ENCODE assay signal across 1 cellular context in genomic region chr1:116431870-116432500, GRCh38.
TF ChIP-seq lines count a peak whose summit lies in the region.

No MANE protein-coding gene starts in this region.

TF ChIP-seq in K562, 482 proteins besides CTCF, POLR2A, EP300 and RAD21 (continued from another document):
- TF ChIP-seq ZBTB34 (CRISPR knock-in tag; IDR thresholded peaks at IDR 0.05) = no peak
- TF ChIP-seq PTRF (tag; IDR thresholded peaks at IDR 0.05) = no peak
- no peak for TF ChIP-seq GMEB1 (CRISPR knock-in tag; IDR thresholded peaks at IDR 0.05)
- TF ChIP-seq THAP12 (CRISPR knock-in tag; IDR thresholded peaks at IDR 0.05) = no peak
- no peak for TF ChIP-seq RBM17 (IDR thresholded peaks at IDR 0.05; ENCODE audit: borderline replicate concordance, low read depth, low read length)
- TF ChIP-seq ZNF311 (CRISPR knock-in tag; IDR thresholded peaks at IDR 0.05) = no peak
- TF ChIP-seq KAT7 (CRISPR knock-in tag; IDR thresholded peaks at IDR 0.05; ENCODE audit: borderline replicate concordance) = no peak
- TF ChIP-seq ZBTB40 (IDR thresholded peaks at IDR 0.05) = no peak
- no peak for TF ChIP-seq ZBTB40 (CRISPR knock-in tag; IDR thresholded peaks at IDR 0.05)
- 0 out of 2 replicates have a peak, but pooled peaks have one; percentile 20 for TF ChIP-seq MTA3 (IDR thresholded peaks at IDR 0.05; ENCODE audit: borderline replicate concordance)
